8 cellular contexts compared by ENCODE assay signal in genomic region chr19:55385236-55385748, GRCh38. TPM values are rescaled to one million over a fixed set of nuclear protein-coding genes. Genes with fewer than 3 reads are reported as not detected.
A peak's percentile ranks its signal among the peaks of the same experiment; 100 is the strongest.
DNase-seq lines count a peak whose midpoint lies in the region; ATAC-seq and TF ChIP-seq lines count a peak whose summit lies in the region.

No MANE protein-coding gene starts in this region.

- peak overlapping the region; percentile 73 for H3K4me3 ChIP-seq in NB4 (ENCODE audit: low read depth, low read length)

- peak; percentile 42 for ATAC-seq in HG02571 (IDR thresholded peaks at IDR 0.05; ENCODE audit: unreplicated experiment)

- no peak for TF ChIP-seq CTCF in NB4 (IDR thresholded peaks at IDR 0.05; ENCODE audit: low read depth, low read length)

- TF ChIP-seq POLR2A in NB4 (IDR thresholded peaks at IDR 0.05; ENCODE audit: extremely low read depth, insufficient read length): no peak

- DNase-seq in GDM1 (lab: John Stamatoyannopoulos, UW) (peak; percentile 87), NB4 (ENCODE audit: low read depth) (peak; percentile 91), SK-N-DZ (ENCODE audit: low spot score) (peak; percentile 90), glomerular endothelial cell (ENCODE audit: extremely low read depth, low read depth, low spot score) (peak; percentile 82), nucleus accumbens (lab: John Stamatoyannopoulos, UW) (peak in 52 of 56 donors; percentile 27 to 98 (median 91)), substantia nigra (lab: John Stamatoyannopoulos, UW) (peak in 46 of 49 donors; percentile 56 to 97 (median 88))
- DNase-seq in activated naive CD4-positive, alpha-beta T cell treated with anti-CD3 and anti-CD28 coated beads, Interleukin-2, amount 50 U/mL, for 16 hours: peak; percentile 97

- peak overlapping the region; percentile 96 for H3K27ac ChIP-seq in substantia nigra (ENCODE audit: low read depth, low read length, poor library complexity, severe bottlenecking)

RNA-seq across cellular contexts. Expression of gene RPL28, which starts 0.4 kb away (rescaled TPM):
- polyA plus RNA-seq in SK-N-DZ (2014; cell fraction: cytosol; rRNA removed): 94.8 and 145 TPM in 2 replicates
- polyA plus RNA-seq in SK-N-DZ (2014; cell fraction: nucleus; rRNA removed): 128 and 220 TPM in 2 replicates
- total RNA-seq in glomerular endothelial cell: 597 and 618 TPM in 2 replicates

RNA-seq across cellular contexts. Expression of gene TMEM238, which starts 1.2 kb away (rescaled TPM):
- polyA plus RNA-seq in SK-N-DZ (2014; cell fraction: cytosol; rRNA removed): 1.1 TPM in 1 of 2 replicates, not detected in the other
- polyA plus RNA-seq in SK-N-DZ (2014; cell fraction: nucleus; rRNA removed): not detected in 2 replicates
- 0.58 and 1.3 TPM in 2 replicates for total RNA-seq in glomerular endothelial cell

RNA-seq across cellular contexts. Expression of gene TMEM190, which starts 8.7 kb away (rescaled TPM):
- not detected in 2 replicates for polyA plus RNA-seq in SK-N-DZ (2014; cell fraction: cytosol; rRNA removed)
- not detected in 2 replicates for polyA plus RNA-seq in SK-N-DZ (2014; cell fraction: nucleus; rRNA removed)
- not detected in 2 replicates for total RNA-seq in glomerular endothelial cell

RNA-seq across cellular contexts. Expression of gene IL11, which starts 15.0 kb away (rescaled TPM):
- 1.8 and 2.5 TPM in 2 replicates for polyA plus RNA-seq in SK-N-DZ (2014; cell fraction: cytosol; rRNA removed)
- 4.2 and 9.1 TPM in 2 replicates for polyA plus RNA-seq in SK-N-DZ (2014; cell fraction: nucleus; rRNA removed)
- total RNA-seq in glomerular endothelial cell: 3.1 and 6.8 TPM in 2 replicates

RNA-seq across cellular contexts. Expression of gene GARIN5B, which starts 22.2 kb away (rescaled TPM):
- not detected in 2 replicates for polyA plus RNA-seq in SK-N-DZ (2014; cell fraction: cytosol; rRNA removed)
- polyA plus RNA-seq in SK-N-DZ (2014; cell fraction: nucleus; rRNA removed): 1.1 and 1.2 TPM in 2 replicates
- total RNA-seq in glomerular endothelial cell: not detected in 2 replicates

Comparison
In these comparisons a context has a peak if more than half of its experiments do, and no peak if none do; other contexts are left out.
1. Peak in every context shown above with its lines: DNase-seq, ATAC-seq, H3K4me3 ChIP-seq and H3K27ac ChIP-seq.